15 cellular contexts compared by ENCODE assay signal in genomic region chr15:65275728-65276126, GRCh38. TPM values are rescaled to one million over a fixed set of nuclear protein-coding genes. Genes with fewer than 3 reads are reported as not detected.
DNase-seq lines count a peak whose midpoint lies in the region; ATAC-seq, FAIRE-seq and TF ChIP-seq lines count a peak whose summit lies in the region.
"Had no signal": no experiment of that assay in that cellular context is flagged by ENCODE, and none has a peak within 500 bp of the region (broad histone marks: within the 10 kb centered on the region; RNA-seq: fewer than 3 reads in every experiment).

No MANE protein-coding gene starts in this region.

- H4K8ac ChIP-seq in mesendoderm (ENCODE audit: low read depth, low read length): no peak overlapping the region

- no peak overlapping the region for H2AFZ ChIP-seq in DND-41 (ENCODE audit: low read depth, low read length)
- no peak overlapping the region for H2AFZ ChIP-seq in osteoblast (ENCODE audit: low read length)

- H2AK5ac ChIP-seq in mesendoderm (ENCODE audit: low read length): no peak overlapping the region

- H2BK120ac ChIP-seq in mesendoderm (ENCODE audit: low read depth, low read length): no peak overlapping the region

- no peaks in the 10 kb centered on the region for H3K27me3 ChIP-seq in DND-41 (ENCODE audit: insufficient read depth, low read length, poor library complexity)
- H3K27me3 ChIP-seq in bronchial epithelial cell (ENCODE audit: control insufficient read depth, insufficient read depth, low read length): no peaks in the 10 kb centered on the region
- no peaks in the 10 kb centered on the region for H3K27me3 ChIP-seq in osteoblast (ENCODE audit: insufficient read depth, low read length)
- H3K27me3 ChIP-seq in mesendoderm (ENCODE audit: insufficient read depth, low read length, poor library complexity): no peaks in the 10 kb centered on the region
- H3K27me3 ChIP-seq: esophagus muscularis mucosa, sigmoid colon, suprapubic skin had no signal

- ATAC-seq in DND-41 (ENCODE audit: insufficient read depth, low read depth): no peak
- no peak for ATAC-seq in effector memory CD8-positive, alpha-beta T cell (replicated peaks)
- ATAC-seq in GM21529 (IDR thresholded peaks at IDR 0.05; ENCODE audit: unreplicated experiment): no peak

- H3K79me1 ChIP-seq in mesendoderm (ENCODE audit: low read length): no peaks in the 10 kb centered on the region

- H4K20me1 ChIP-seq in DND-41 (ENCODE audit: insufficient read depth, low read length): peaks cover 8% of the 10 kb centered on the region; the same call in 1 of the 2 replicates
- H4K20me1 ChIP-seq in osteoblast (ENCODE audit: insufficient read depth, low read length): peaks cover 4% of the 10 kb centered on the region

- no peak for FAIRE-seq in bronchial epithelial cell (lab: Jason Lieb, UNC)

- no peak overlapping the region for H3K23ac ChIP-seq in mesendoderm (ENCODE audit: low read length)

- H3K4ac ChIP-seq in mesendoderm (ENCODE audit: low read depth, low read length): no peak overlapping the region

- DNase-seq in DND-41 (no peak), M059J (ENCODE audit: low read depth) (peak; percentile 75), bronchial epithelial cell (ENCODE audit: low read depth) (peak; percentile 49), osteoblast (ENCODE audit: insufficient read length, low spot score, missing footprints) (peak; percentile 81), mesendoderm (no peak), T-helper 2 cell (no peak)
- DNase-seq in effector memory CD8-positive, alpha-beta T cell: no peak
- DNase-seq: activated CD4-positive, alpha-beta T cell treated with anti-CD3 and anti-CD28 coated beads, Interleukin-2, amount 50 U/mL, for 1 hour; activated effector memory CD4-positive, alpha-beta T cell treated with Interleukin-2 at 50 U/mL for 16 hours; NCI-H2107; sigmoid colon; T-helper 1 cell had no signal

- no peak overlapping the region for H3K18ac ChIP-seq in mesendoderm (ENCODE audit: low read length)

- no peak overlapping the region for H3K56ac ChIP-seq in mesendoderm (ENCODE audit: low read length)

- TF ChIP-seq CTCF in DND-41 (IDR thresholded peaks at IDR 0.05; ENCODE audit: borderline replicate concordance, extremely low read depth, low read length, poor library complexity, severe bottlenecking): no peak
- TF ChIP-seq CTCF in bronchial epithelial cell (IDR thresholded peaks at IDR 0.05; ENCODE audit: insufficient read depth, low read length, severe bottlenecking): no peak
- no peak for TF ChIP-seq CTCF in osteoblast (IDR thresholded peaks at IDR 0.05; ENCODE audit: extremely low read depth, low read depth, low read length)

- H2BK5ac ChIP-seq in mesendoderm (ENCODE audit: low read length): no peak overlapping the region

- H3K4me1 ChIP-seq in DND-41 (ENCODE audit: insufficient read depth, low read length) (peaks cover 7% of the 10 kb centered on the region), osteoblast (ENCODE audit: insufficient read depth, low read length) (peaks cover 3% of the 10 kb centered on the region), mesendoderm (ENCODE audit: control insufficient read depth, low read depth, low read length) (peaks cover under 1% of the 10 kb centered on the region)

- H3K27me3 Mint-ChIP-seq in effector memory CD8-positive, alpha-beta T cell: no peaks in the 10 kb centered on the region

- H3K4me3 ChIP-seq in DND-41 (ENCODE audit: low read depth in 1 of 2, low read length in 2 of 2): no peak overlapping the region
- no peak overlapping the region for H3K4me3 ChIP-seq in bronchial epithelial cell (ENCODE audit: low read depth, low read length)
- no peak overlapping the region for H3K4me3 ChIP-seq in osteoblast (ENCODE audit: insufficient read depth, low read length)
- H3K4me3 ChIP-seq in mesendoderm (ENCODE audit: low read length): no peak overlapping the region
- H3K4me3 ChIP-seq: esophagus muscularis mucosa, sigmoid colon, suprapubic skin had no signal

- H3K27ac ChIP-seq in DND-41 (ENCODE audit: low read length) (0 out of 2 replicates have a peak overlapping the region, but pooled peaks have one; percentile 3), osteoblast (ENCODE audit: low read depth, low read length) (no peak overlapping the region), mesendoderm (ENCODE audit: low read depth, low read length) (no peak overlapping the region)
- H3K27ac ChIP-seq: esophagus muscularis mucosa, sigmoid colon, suprapubic skin had no signal

- H3K9me3 Mint-ChIP-seq in effector memory CD8-positive, alpha-beta T cell: no peaks in the 10 kb centered on the region

- no CpG with 5 or more reads among the region's 2 CpGs for WGBS in mesendoderm (ENCODE audit: extremely low coverage, insufficient coverage, low lambda C conversion rate)

- H3K27ac Mint-ChIP-seq in effector memory CD8-positive, alpha-beta T cell: peak overlapping the region in 1 of 2 donors; percentile 67

- peaks cover 27 to 37% of the 10 kb centered on the region in 2 donors for H3K4me1 Mint-ChIP-seq in effector memory CD8-positive, alpha-beta T cell (ENCODE audit: low read depth in 2 of 2)

- H3K36me3 Mint-ChIP-seq in effector memory CD8-positive, alpha-beta T cell (ENCODE audit: insufficient read depth): peaks cover 6% of the 10 kb centered on the region

- H3K4me3 Mint-ChIP-seq in effector memory CD8-positive, alpha-beta T cell: no peak overlapping the region

- H3K79me2 ChIP-seq in DND-41 (ENCODE audit: insufficient read depth, low read length) (peaks cover 31% of the 10 kb centered on the region), osteoblast (ENCODE audit: insufficient read depth, low read length) (no peaks in the 10 kb centered on the region), mesendoderm (ENCODE audit: control insufficient read depth, insufficient read depth, low read length) (no peaks in the 10 kb centered on the region)

- no peak overlapping the region for H4K5ac ChIP-seq in mesendoderm (ENCODE audit: low read length)

- no peak overlapping the region for H3K4me2 ChIP-seq in DND-41 (ENCODE audit: insufficient read depth, low read length)
- H3K4me2 ChIP-seq in osteoblast (ENCODE audit: insufficient read depth, low read length): no peak overlapping the region
- no peak overlapping the region for H3K4me2 ChIP-seq in mesendoderm (ENCODE audit: low read length)

- H3K9me3 ChIP-seq in DND-41 (ENCODE audit: insufficient read depth, low read length, severe bottlenecking) (no peaks in the 10 kb centered on the region), osteoblast (ENCODE audit: low read depth, low read length) (no peaks in the 10 kb centered on the region)
- H3K9me3 ChIP-seq: esophagus muscularis mucosa, sigmoid colon, suprapubic skin had no signal

- H3K9ac ChIP-seq in DND-41 (ENCODE audit: low read depth, low read length) (no peak overlapping the region), mesendoderm (ENCODE audit: low read length) (no peak overlapping the region)

- peaks cover 8% of the 10 kb centered on the region; the same call in 1 of the 2 replicates for H3K36me3 ChIP-seq in DND-41 (ENCODE audit: insufficient read depth, low read length)
- no peaks in the 10 kb centered on the region for H3K36me3 ChIP-seq in bronchial epithelial cell (ENCODE audit: control insufficient read depth, insufficient read depth, low read length)
- no peaks in the 10 kb centered on the region for H3K36me3 ChIP-seq in osteoblast (ENCODE audit: insufficient read depth, low read length)
- H3K36me3 ChIP-seq in mesendoderm (ENCODE audit: control insufficient read depth, insufficient read depth, low read length): no peaks in the 10 kb centered on the region

- no peak overlapping the region for H2BK15ac ChIP-seq in mesendoderm (replicated peaks; ENCODE audit: low read depth)

RNA-seq across cellular contexts. Expression of gene PARP16, which starts 11.0 kb away (rescaled TPM):
- 7.1 and 14.8 TPM in 2 replicates for total RNA-seq in M059J (2014; rRNA removed; shearing (Covaris generic))
- total RNA-seq in bronchial epithelial cell (1.5 and 2.1 TPM in 2 replicates), osteoblast (6.2 and 6.5 TPM in 2 replicates)
- polyA plus RNA-seq in mesendoderm (2013, experiment 1 of 2): 3.0 TPM
- polyA plus RNA-seq in mesendoderm (2013, experiment 2 of 2): 3.0 TPM

RNA-seq across cellular contexts. Expression of gene RNU5A-1, which starts 20.1 kb away (rescaled TPM):
- total RNA-seq in M059J (2014; rRNA removed; shearing (Covaris generic)): not detected in 2 replicates
- total RNA-seq in bronchial epithelial cell (not detected in 2 replicates), osteoblast (not detected in 2 replicates)
- polyA plus RNA-seq in mesendoderm (2013, experiment 1 of 2): not detected
- polyA plus RNA-seq in mesendoderm (2013, experiment 2 of 2): not detected
- total RNA-seq: esophagus muscularis mucosa, sigmoid colon, suprapubic skin had no signal
- polyA plus RNA-seq: sigmoid colon had no signal

RNA-seq across cellular contexts. Expression of gene RNU5B-1, which starts 28.8 kb away (rescaled TPM):
- not detected in 2 replicates for total RNA-seq in M059J (2014; rRNA removed; shearing (Covaris generic))
- total RNA-seq in bronchial epithelial cell: not detected in 2 replicates
- total RNA-seq in osteoblast: not detected in 2 replicates
- polyA plus RNA-seq in mesendoderm (2013, experiment 1 of 2): not detected
- not detected for polyA plus RNA-seq in mesendoderm (2013, experiment 2 of 2)
- total RNA-seq: esophagus muscularis mucosa, sigmoid colon, suprapubic skin had no signal
- polyA plus RNA-seq: sigmoid colon had no signal

Comparison
In these comparisons a context has a peak if more than half of its experiments do, and no peak if none do; other contexts are left out.
1. DNase-seq: peak in M059J (single experiment), bronchial epithelial cell (single experiment) and osteoblast (single experiment); none in DND-41 (single experiment), effector memory CD8-positive, alpha-beta T cell (0 of 3), mesendoderm (single experiment) and T-helper 2 cell (0 of 5).